ENCODE assay signal across 18 cellular contexts in the genomic region with DNA sequence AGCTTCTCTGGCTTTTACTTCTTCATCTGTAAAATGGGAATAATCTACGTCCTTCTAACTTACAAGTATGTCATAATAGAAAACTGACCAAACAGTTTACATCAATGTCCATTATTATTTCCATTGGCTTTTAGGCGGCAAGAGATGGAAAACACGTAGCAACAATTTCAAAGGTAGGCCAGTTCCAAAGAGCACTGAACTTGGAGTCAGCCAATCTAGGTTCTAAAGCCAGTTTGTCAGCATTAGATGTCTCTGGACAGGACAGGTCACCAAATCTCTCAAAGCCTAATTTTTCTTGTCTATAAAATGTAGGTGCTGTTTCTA. TPM values are rescaled to one million over a fixed set of nuclear protein-coding genes. Genes with fewer than 3 reads are reported as not detected.
DNase-seq lines count a peak whose midpoint lies in the region; ATAC-seq and TF ChIP-seq lines count a peak whose summit lies in the region.
"Had no signal": no experiment of that assay in that cellular context is flagged by ENCODE, and none has a peak within 500 bp of the region (broad histone marks: within the 10 kb centered on the region; RNA-seq: fewer than 3 reads in every experiment).

No MANE protein-coding gene starts in this region.

- no peaks in the 10 kb centered on the region for H3K9me3 Mint-ChIP-seq in MCF 10A (ENCODE audit: unreplicated experiment)
- H3K9me3 Mint-ChIP-seq in osteocyte (ENCODE audit: unreplicated experiment) = no peaks in the 10 kb centered on the region
- H3K9me3 Mint-ChIP-seq: HFFc6 had no signal

- intact Hi-C loops in breast epithelium (cut with DNase I; ENCODE audit: low total_unique reads) = no loop called here
- intact Hi-C loops in MCF 10A (cut with micrococcal nuclease) = no loop called here
- intact Hi-C loops in gastrocnemius medialis (cut with DNase I; ENCODE audit: low total_unique reads) = no loop called here
- intact Hi-C loops in transverse colon (cut with DNase I; ENCODE audit: low total_unique reads) = no loop called here
- intact Hi-C loops in lower leg skin (cut with DNase I; ENCODE audit: low total_unique reads) = no loop called here

- H3K4me3 Mint-ChIP-seq in MCF 10A (ENCODE audit: unreplicated experiment) (no peak overlapping the region), osteocyte (ENCODE audit: unreplicated experiment) (no peak overlapping the region)
- H3K4me3 Mint-ChIP-seq: HFFc6 had no signal

- WGBS in transverse colon (ENCODE audit: low coverage in 1 of 2), 2 donors = 87 to 93% methylated on average over 3 of the region's 3 CpGs
- 95 to 97% methylated on average over 3 of the region's 3 CpGs for WGBS in lower leg skin, 2 donors

- BruUV-seq in MCF 10A (replicated peaks; lab: Mats Ljungman, UMichigan) = no TSS peak

- H3K4me1 ChIP-seq in breast epithelium (peaks cover 9 to 30% of the 10 kb centered on the region in 2 donors), gastrocnemius medialis (peaks cover 42 to 58% of the 10 kb centered on the region in 2 donors), transverse colon (peaks cover 23 to 62% (median 32%) of the 10 kb centered on the region in 4 donors)

- CTCF ChIA-PET in MCF 10A (lab: Yijun Ruan, JAX) = interaction anchor here (1.6 to 1.7 kb wide), 2 partner anchors 11 to 14 kb away, joined by 3 to 5 read pairs; no protein-coding TSS in a partner anchor

- H3K36me3 Mint-ChIP-seq in MCF 10A (ENCODE audit: insufficient read depth, unreplicated experiment) (no peaks in the 10 kb centered on the region), osteocyte (ENCODE audit: unreplicated experiment) (no peaks in the 10 kb centered on the region)

- TF ChIP-seq POLR2A in breast epithelium (IDR thresholded peaks at IDR 0.05) = no peak
- TF ChIP-seq POLR2A in gastrocnemius medialis (IDR thresholded peaks at IDR 0.05) = no peak
- TF ChIP-seq POLR2A in transverse colon (IDR thresholded peaks at IDR 0.05) = no peak
- TF ChIP-seq POLR2A in lower leg skin (IDR thresholded peaks at IDR 0.05) = no peak

- H3K27ac Mint-ChIP-seq in MCF 10A (ENCODE audit: low read depth, unreplicated experiment) (no peak overlapping the region), osteocyte (ENCODE audit: unreplicated experiment) (no peak overlapping the region)
- H3K27ac Mint-ChIP-seq: HFFc6 had no signal

- no peak for TF ChIP-seq EP300 in transverse colon (IDR thresholded peaks at IDR 0.05; ENCODE audit: low read depth)

- H3K9me3 ChIP-seq in breast epithelium (no peaks in the 10 kb centered on the region), gastrocnemius medialis (no peaks in the 10 kb centered on the region), transverse colon (no peaks in the 10 kb centered on the region)

- H3K4me1 Mint-ChIP-seq in MCF 10A (ENCODE audit: insufficient read depth, unreplicated experiment) (peaks cover 29% of the 10 kb centered on the region), osteocyte (ENCODE audit: unreplicated experiment) (peaks cover 4% of the 10 kb centered on the region)

- in situ Hi-C loops in gastrocnemius medialis (cut with MboI; ENCODE audit: low sequenced_read_pairs in 4 of 4) = no loop called here
- in situ Hi-C loops in transverse colon (cut with MboI; ENCODE audit: low pct_ligation_motif_present in 1 of 4, low pct_unique_long_range_greater_than_20kb in 1 of 4, low sequenced_read_pairs in 3 of 4) = no loop called here

- POLR2A ChIA-PET in MCF 10A (lab: Yijun Ruan, JAX) = interaction anchor here (0.7 to 0.9 kb wide), 2 partner anchors 44 to 237 kb away, joined by 3 read pairs; no protein-coding TSS in a partner anchor

- H3K27me3 ChIP-seq in breast epithelium = no peaks in the 10 kb centered on the region
- no peaks in the 10 kb centered on the region for H3K27me3 ChIP-seq in layer of hippocampus (ENCODE audit: control insufficient read depth, insufficient read depth, low read length)
- no peaks in the 10 kb centered on the region for H3K27me3 ChIP-seq in gastrocnemius medialis
- no peaks in the 10 kb centered on the region for H3K27me3 ChIP-seq in transverse colon

- no peaks in the 10 kb centered on the region for H3K27me3 Mint-ChIP-seq in MCF 10A (ENCODE audit: insufficient read depth, unreplicated experiment)
- H3K27me3 Mint-ChIP-seq in osteocyte (ENCODE audit: unreplicated experiment) = peaks cover 16% of the 10 kb centered on the region

- no peak for ATAC-seq in gastrocnemius medialis
- ATAC-seq in HG03045 (IDR thresholded peaks at IDR 0.05; ENCODE audit: unreplicated experiment) = no peak

- TF ChIP-seq CTCF in breast epithelium (IDR thresholded peaks at IDR 0.05) (no peak), MCF 10A (IDR thresholded peaks at IDR 0.05; ENCODE audit: unreplicated experiment) (no peak), gastrocnemius medialis (IDR thresholded peaks at IDR 0.05 in 4 of 5, conservative IDR thresholded peaks at IDR 0.05 in 1 of 5) (no peak), transverse colon (IDR thresholded peaks at IDR 0.05) (no peak), lower leg skin (IDR thresholded peaks at IDR 0.05) (no peak), osteocyte (IDR thresholded peaks at IDR 0.05) (no peak)

- no peak for DNase-seq in breast epithelium (ENCODE audit: low spot score in 2 of 2)
- DNase-seq in MCF 10A (ENCODE audit: unreplicated experiment) = no peak
- no peak for DNase-seq in gastrocnemius medialis
- DNase-seq in transverse colon = no peak
- DNase-seq in lower leg skin (ENCODE audit: low spot score in 2 of 2) = no peak
- no peak for DNase-seq in osteocyte (ENCODE audit: extremely low spot score, unreplicated experiment)
- DNase-seq: DMS 273 treated with DMSO at 0.1 percent for 48 hours, HFFc6, MM.1S, NCI-H1105, NCI-H187, NCI-H446 treated with DMSO at 0.1 percent for 48 hours, NCI-H774, PC-9 had no signal

- H3K4me3 ChIP-seq in breast epithelium (no peak overlapping the region), gastrocnemius medialis (no peak overlapping the region), transverse colon (no peak overlapping the region), lower leg skin (ENCODE audit: low read depth, poor library complexity, severe bottlenecking) (no peak overlapping the region)
- H3K4me3 ChIP-seq: PC-9 had no signal

- peak overlapping the region; percentile 67 to 91 for H3K27ac ChIP-seq in breast epithelium
- peak overlapping the region; percentile 22 for H3K27ac ChIP-seq in layer of hippocampus (ENCODE audit: low read depth, low read length)
- H3K27ac ChIP-seq in gastrocnemius medialis = peak overlapping the region; percentile 82 to 96 (median 88)
- peak overlapping the region; percentile 78 to 85 (median 84) for H3K27ac ChIP-seq in transverse colon
- H3K27ac ChIP-seq: 22Rv1, KMS-11, PC-9 had no signal

- H3K36me3 ChIP-seq in breast epithelium (no peaks in the 10 kb centered on the region), gastrocnemius medialis (no peaks in the 10 kb centered on the region), transverse colon (no peaks in the 10 kb centered on the region)

RNA-seq across cellular contexts. Expression of a gene that starts 17.6 kb away (rescaled TPM):
- total RNA-seq in breast epithelium (10 to 100 TPM; 11.8 to 21.4 (median 13.4) TPM), MCF 10A (2022) (0.23 and 0.66 TPM in 2 replicates), gastrocnemius medialis (10 to 100 TPM in 2 of 4 donors, 1 to 10 TPM in 2; 7.7 to 14.8 (median 10.4) TPM), transverse colon (10 to 100 TPM in 3 of 4 donors, 1 to 10 TPM in 1; 8.5 to 17.5 (median 13.3) TPM), lower leg skin (10 to 100 TPM; 19.8 to 46.7 (median 29.9) TPM), osteocyte (0.51 and 0.65 TPM in 2 replicates)
- total RNA-seq: HFFc6, PC-9 had no signal

Comparison
In these comparisons a context has a peak if more than half of its experiments do, and no peak if none do; other contexts are left out.
1. H3K27ac ChIP-seq: peak in every context shown above with its lines; median percentile 88 in gastrocnemius medialis; 84 in transverse colon; 79 in breast epithelium; 22 in layer of hippocampus.